8 cellular contexts compared by ENCODE assay signal in genomic region chr12:12032771-12033588, GRCh38. TPM values are rescaled to one million over a fixed set of nuclear protein-coding genes. Genes with fewer than 3 reads are reported as not detected.
DNase-seq lines count a peak whose midpoint lies in the region; ATAC-seq and TF ChIP-seq lines count a peak whose summit lies in the region.

No MANE protein-coding gene starts in this region.

- ATAC-seq in GM18907 (IDR thresholded peaks at IDR 0.05; ENCODE audit: unreplicated experiment): peak; percentile 35
- no peak for ATAC-seq in HG03025 (IDR thresholded peaks at IDR 0.05; ENCODE audit: low FRiP score, unreplicated experiment)

- peaks cover 13% of the 10 kb centered on the region for H3K4me1 Mint-ChIP-seq in brain

- peak overlapping the region; percentile 57 to 98 (median 73) for H3K27ac Mint-ChIP-seq in brain

- no peaks in the 10 kb centered on the region for H3K36me3 Mint-ChIP-seq in brain

- TF ChIP-seq CTCF in AG04449 (IDR thresholded peaks at IDR 0.05; ENCODE audit: insufficient read depth, low read length, missing control alignments) (peak; percentile 75), brain (conservative IDR thresholded peaks at IDR 0.05) (peak; percentile 97 to 98)

- H3K9me3 Mint-ChIP-seq in brain: peaks cover 0 to 6% (median 3%) of the 10 kb centered on the region in 5 experiments

- peaks cover 4% of the 10 kb centered on the region for H3K27me3 Mint-ChIP-seq in brain

- DNase-seq in AG04449 (ENCODE audit: low read depth, low spot score): peak; percentile 41
- peak; percentile 46 to 58 for DNase-seq in NCI-H187 (lab: John Stamatoyannopoulos, UW)
- peak; percentile 44 for DNase-seq in T1000 (lab: John Stamatoyannopoulos, UW)
- peak; percentile 82 for DNase-seq in iPS DF 19.7 (ENCODE audit: low read depth, low spot score)
- peak; percentile 91 for DNase-seq in retina

- CTCF ChIA-PET in AG04449 (lab: Yijun Ruan, JAX): interaction anchor here (0.5 to 4.4 kb wide), 79 partner anchors 8 to 1262 kb away, joined by 3 to 180 read pairs (median 5); partner anchors contain the start of genes ETV6 and MANSC1

- H3K4me3 ChIP-seq in AG04449 (ENCODE audit: low read depth, low read length): peak overlapping the region; percentile 57

- POLR2A ChIA-PET in AG04449 (lab: Yijun Ruan, JAX): interaction anchor here (0.7 to 1.3 kb wide), 3 partner anchors 178 to 384 kb away, joined by 3 to 8 read pairs (median 4); partner anchors contain the start of gene ETV6

- H3K4me3 Mint-ChIP-seq in brain: peak overlapping the region; percentile 73 to 80 (median 78)

RNA-seq across cellular contexts. Expression of gene BCL2L14, which starts 37.8 kb away (rescaled TPM):
- polyA plus RNA-seq in brain (ENCODE audit: insufficient read depth, low read depth, low replicate concordance): not detected

Comparison
In these comparisons a context has a peak if more than half of its experiments do, and no peak if none do; other contexts are left out.
1. DNase-seq: peak in every context shown above with its lines; median percentile 91 in retina; 82 in iPS DF 19.7; 52 in NCI-H187; 44 in T1000; 41 in AG04449.